8 cellular contexts compared by ENCODE assay signal in genomic region chr5:8184455-8185063, GRCh38.
DNase-seq lines count a peak whose midpoint lies in the region; ATAC-seq and TF ChIP-seq lines count a peak whose summit lies in the region.

No MANE protein-coding gene starts in this region.

- H3K27ac ChIP-seq in parathyroid adenoma: no peak overlapping the region
- H3K27ac ChIP-seq in suprapubic skin: no peak overlapping the region

- no peaks in the 10 kb centered on the region for H3K79me2 ChIP-seq in parathyroid adenoma

- TF ChIP-seq EP300 in suprapubic skin (IDR thresholded peaks at IDR 0.05): no peak

- TF ChIP-seq CTCF in epithelial cell of esophagus (IDR thresholded peaks at IDR 0.05; ENCODE audit: insufficient read depth, low read depth, low read length, missing control alignments) (peak; percentile 50), parathyroid adenoma (IDR thresholded peaks at IDR 0.05) (peak; percentile 78), suprapubic skin (IDR thresholded peaks at IDR 0.05) (peak in 1 of 2 donors; percentile 66)

- WGBS in suprapubic skin: 48% methylated on average over 5 of the region's 5 CpGs

- H3K36me3 ChIP-seq in parathyroid adenoma (ENCODE audit: control insufficient read depth, insufficient read depth, low read length) (no peaks in the 10 kb centered on the region), suprapubic skin (no peaks in the 10 kb centered on the region)

- no peaks in the 10 kb centered on the region for H3K9me3 ChIP-seq in parathyroid adenoma (ENCODE audit: control insufficient read depth, low read length)
- H3K9me3 ChIP-seq in suprapubic skin: no peaks in the 10 kb centered on the region

- no peak overlapping the region for H2AFZ ChIP-seq in parathyroid adenoma

- no peaks in the 10 kb centered on the region for H3K4me1 ChIP-seq in parathyroid adenoma
- H3K4me1 ChIP-seq in suprapubic skin: no peaks in the 10 kb centered on the region

- H3K9ac ChIP-seq in parathyroid adenoma: no peak overlapping the region

- DNase-seq in NCI-H524 (lab: John Stamatoyannopoulos, UW): peak; percentile 35 to 71
- DNase-seq in NCI-H524 treated with DMSO at 0.1 percent for 48 hours (lab: John Stamatoyannopoulos, UW): no peak
- peak; percentile 51 to 71 for DNase-seq in SHP77 (lab: John Stamatoyannopoulos, UW)
- peak; percentile 27 for DNase-seq in epithelial cell of esophagus (ENCODE audit: low read depth)
- no peak for DNase-seq in suprapubic skin (ENCODE audit: low spot score in 2 of 2)

- H3K27me3 ChIP-seq in parathyroid adenoma (ENCODE audit: control insufficient read depth, insufficient read depth, low read length): no peaks in the 10 kb centered on the region
- no peaks in the 10 kb centered on the region for H3K27me3 ChIP-seq in suprapubic skin

- no peak overlapping the region for H3K4me2 ChIP-seq in parathyroid adenoma (ENCODE audit: low read length)

- TF ChIP-seq POLR2A in suprapubic skin (IDR thresholded peaks at IDR 0.05): no peak

- H3K4me3 ChIP-seq in epithelial cell of esophagus (ENCODE audit: low read length) (no peak overlapping the region), parathyroid adenoma (ENCODE audit: low read depth, low read length) (no peak overlapping the region), suprapubic skin (no peak overlapping the region)

- ATAC-seq in GM21367 (IDR thresholded peaks at IDR 0.05; ENCODE audit: unreplicated experiment) (peak; percentile 93), HG03521 (IDR thresholded peaks at IDR 0.05; ENCODE audit: unreplicated experiment) (peak; percentile 87)

Comparison
In these comparisons a context has a peak if more than half of its experiments do, and no peak if none do; other contexts are left out.
1. DNase-seq: peak in NCI-H524 (2 of 2), SHP77 (2 of 2) and epithelial cell of esophagus (single experiment); none in NCI-H524 treated with DMSO at 0.1 percent for 48 hours (single experiment) and suprapubic skin (0 of 2).